In genomic region chr1:7954683-7955082, GRCh38 we compare ENCODE assay signal across 8 cellular contexts. TPM values are rescaled to one million over a fixed set of nuclear protein-coding genes. Genes with fewer than 3 reads are reported as not detected.
DNase-seq lines count a peak whose midpoint lies in the region; ATAC-seq and TF ChIP-seq lines count a peak whose summit lies in the region.

No MANE protein-coding gene starts in this region.

- no peaks in the 10 kb centered on the region for H3K27me3 Mint-ChIP-seq in activated CD4-positive, alpha-beta T cell treated with anti-CD3 and anti-CD28 coated beads, Interleukin-2, amount 10 ng/mL, durations not matched to agents 24 days and 14 days
- no peaks in the 10 kb centered on the region for H3K27me3 Mint-ChIP-seq in activated CD4-positive, alpha-beta memory T cell treated with anti-CD3 and anti-CD28 coated beads for 36 hours

- no peaks in the 10 kb centered on the region for H3K4me1 ChIP-seq in testis

- no peaks in the 10 kb centered on the region for H3K9me3 ChIP-seq in testis

- no peaks in the 10 kb centered on the region for H3K36me3 Mint-ChIP-seq in activated CD4-positive, alpha-beta T cell treated with anti-CD3 and anti-CD28 coated beads, Interleukin-2, amount 10 ng/mL, durations not matched to agents 24 days and 14 days (ENCODE audit: low read depth)
- H3K36me3 Mint-ChIP-seq in activated CD4-positive, alpha-beta memory T cell treated with anti-CD3 and anti-CD28 coated beads for 36 hours: no peaks in the 10 kb centered on the region

- CTCF ChIA-PET in activated CD4-positive, alpha-beta memory T cell treated with anti-CD3 and anti-CD28 coated beads for 36 hours (lab: Charles Lee): no interaction called here

- no peaks in the 10 kb centered on the region for H3K27me3 ChIP-seq in testis

- H3K9me3 Mint-ChIP-seq in activated CD4-positive, alpha-beta T cell treated with anti-CD3 and anti-CD28 coated beads, Interleukin-2, amount 10 ng/mL, durations not matched to agents 24 days and 14 days: no peaks in the 10 kb centered on the region
- H3K9me3 Mint-ChIP-seq in activated CD4-positive, alpha-beta memory T cell treated with anti-CD3 and anti-CD28 coated beads for 36 hours: no peaks in the 10 kb centered on the region

- H3K4me3 Mint-ChIP-seq in activated CD4-positive, alpha-beta T cell treated with anti-CD3 and anti-CD28 coated beads, Interleukin-2, amount 10 ng/mL, durations not matched to agents 24 days and 14 days: peak overlapping the region; percentile 90
- H3K4me3 Mint-ChIP-seq in activated CD4-positive, alpha-beta memory T cell treated with anti-CD3 and anti-CD28 coated beads for 36 hours: peak overlapping the region; percentile 88

- H3K4me1 Mint-ChIP-seq in activated CD4-positive, alpha-beta T cell treated with anti-CD3 and anti-CD28 coated beads, Interleukin-2, amount 10 ng/mL, durations not matched to agents 24 days and 14 days: peaks cover 45% of the 10 kb centered on the region
- peaks cover 43% of the 10 kb centered on the region for H3K4me1 Mint-ChIP-seq in activated CD4-positive, alpha-beta memory T cell treated with anti-CD3 and anti-CD28 coated beads for 36 hours (ENCODE audit: low read depth)

- no peak for DNase-seq in activated CD4-positive, alpha-beta T cell treated with anti-CD3 and anti-CD28 coated beads, Interleukin-2, amount 10 ng/mL, durations not matched to agents 24 days and 14 days
- DNase-seq in activated CD4-positive, alpha-beta T cell treated with anti-CD3 and anti-CD28 coated beads, Interleukin-2, amount 50 U/mL, for 48 hours: no peak
- DNase-seq in activated CD4-positive, alpha-beta memory T cell treated with anti-CD3 and anti-CD28 coated beads for 36 hours: no peak
- DNase-seq in testis (no peak), NCI-H1417 treated with DMSO at 0.1 percent for 48 hours (lab: John Stamatoyannopoulos, UW) (no peak), ecto neural progenitor cell (ENCODE audit: low spot score) (no peak)

- peak overlapping the region; percentile 71 to 75 for H3K27ac ChIP-seq in testis

- no peaks in the 10 kb centered on the region for H3K36me3 ChIP-seq in testis (ENCODE audit: low read depth, missing control alignments)

- WGBS in testis, 2 donors: 49 to 61% methylated on average over 7 of the region's 7 CpGs

- peak overlapping the region; percentile 98 for H3K27ac Mint-ChIP-seq in activated CD4-positive, alpha-beta T cell treated with anti-CD3 and anti-CD28 coated beads, Interleukin-2, amount 10 ng/mL, durations not matched to agents 24 days and 14 days
- H3K27ac Mint-ChIP-seq in activated CD4-positive, alpha-beta memory T cell treated with anti-CD3 and anti-CD28 coated beads for 36 hours: peak overlapping the region; percentile 95

- no peak for ATAC-seq in HG03095 (IDR thresholded peaks at IDR 0.05; ENCODE audit: unreplicated experiment)

- no peak for TF ChIP-seq CTCF in testis (IDR thresholded peaks at IDR 0.05)

- intact Hi-C loops in activated CD4-positive, alpha-beta T cell treated with anti-CD3 and anti-CD28 coated beads, Interleukin-2, amount 10 ng/mL, durations not matched to agents 24 days and 14 days (cut with micrococcal nuclease): no loop called here
- intact Hi-C loops in activated CD4-positive, alpha-beta memory T cell treated with anti-CD3 and anti-CD28 coated beads for 36 hours (cut with micrococcal nuclease): loop anchor here (2.0 kb wide), 1 partner anchor 14 kb away; the partner anchor contains the start of gene TNFRSF9
- intact Hi-C loops in testis (cut with DNase I; ENCODE audit: low total_unique reads): no loop called here

- peak overlapping the region; percentile 39 for H3K4me3 ChIP-seq in iPS-11a (ENCODE audit: low read depth, low read length)
- H3K4me3 ChIP-seq in testis: peak overlapping the region; percentile 61 to 73

- POLR2A ChIA-PET in activated CD4-positive, alpha-beta memory T cell treated with anti-CD3 and anti-CD28 coated beads for 36 hours (lab: Charles Lee): no interaction called here

- TF ChIP-seq POLR2A in testis (IDR thresholded peaks at IDR 0.05): no peak

RNA-seq across cellular contexts. Expression of gene PARK7, which starts 6.8 kb away (rescaled TPM):
- 409 and 426 TPM in 2 replicates for total RNA-seq in activated CD4-positive, alpha-beta T cell treated with anti-CD3 and anti-CD28 coated beads, Interleukin-2, amount 10 ng/mL, durations not matched to agents 24 days and 14 days
- total RNA-seq in activated CD4-positive, alpha-beta memory T cell treated with anti-CD3 and anti-CD28 coated beads for 36 hours: 100 to 1,000 TPM; 429 to 457 TPM
- 100 to 1,000 TPM; 110 to 129 TPM for total RNA-seq in testis
- polyA plus RNA-seq in testis (ENCODE audit: insufficient read depth, low read depth, low replicate concordance): 281 TPM

RNA-seq across cellular contexts. Expression of gene TNFRSF9, which starts 14.0 kb away (rescaled TPM):
- total RNA-seq in activated CD4-positive, alpha-beta T cell treated with anti-CD3 and anti-CD28 coated beads, Interleukin-2, amount 10 ng/mL, durations not matched to agents 24 days and 14 days: 30.5 and 30.9 TPM in 2 replicates
- 10 to 100 TPM; 59.9 to 64.0 TPM for total RNA-seq in activated CD4-positive, alpha-beta memory T cell treated with anti-CD3 and anti-CD28 coated beads for 36 hours
- under 1 TPM; 0.06 to 0.08 TPM for total RNA-seq in testis
- 0.24 TPM for polyA plus RNA-seq in testis (ENCODE audit: insufficient read depth, low read depth, low replicate concordance)

Comparison
In these comparisons a context has a peak if more than half of its experiments do, and no peak if none do; other contexts are left out.
1. RNA of gene TNFRSF9, which starts 14.0 kb away (total RNA-seq): 59.9 to 64.0 TPM in activated CD4-positive, alpha-beta memory T cell treated with anti-CD3 and anti-CD28 coated beads for 36 hours and 30.5 to 30.9 TPM in activated CD4-positive, alpha-beta T cell treated with anti-CD3 and anti-CD28 coated beads, Interleukin-2, amount 10 ng/mL, durations not matched to agents 24 days and 14 days; 0.06 to 0.08 TPM in testis; every median in the first group is over 10 times any median in the second.